ENCODE assay signal across 15 cellular contexts in genomic region chr9:109916316-109916715, GRCh38.
"Had no signal": no experiment of that assay in that cellular context is flagged by ENCODE, and none has a peak within 500 bp of the region (broad histone marks: within the 10 kb centered on the region; RNA-seq: fewer than 3 reads in every experiment).

No MANE protein-coding gene starts in this region.

- H3K27me3 Mint-ChIP-seq: activated naive CD4-positive, alpha-beta T cell treated with anti-CD3 and anti-CD28 coated beads, Interleukin-2, amount 50 U/mL, for 24 hours had no signal

- H3K36me3 ChIP-seq: ascending aorta, gastroesophageal sphincter, heart left ventricle, WERI-Rb-1 had no signal

- H3K9me3 ChIP-seq: ascending aorta, gastroesophageal sphincter, heart left ventricle had no signal

- H3K4me1 ChIP-seq: parathyroid adenoma had no signal

- H3K4me3 ChIP-seq: ascending aorta, gastroesophageal sphincter, heart left ventricle had no signal

- ATAC-seq: activated T-cell treated with anti-CD3 and anti-CD28 coated beads, Interleukin-2, amount 50 U/mL, for 72 hours; gastroesophageal sphincter; heart left ventricle; natural killer cell treated with Interleukin-12 subunit alpha and Interleukin-12 subunit beta and Interleukin-15 and Interleukin-18, amount 100 ng/mL, for 72 hours; sciatic nerve; stimulated activated effector memory CD8-positive, alpha-beta T cell treated with anti-CD3 and anti-CD28 coated beads, Interleukin-12 subunit alpha, Interleukin-12 subunit beta, amount 100 ng/mL, for 72 hours; T-helper 17 cell had no signal

- H3K36me3 Mint-ChIP-seq: activated naive CD4-positive, alpha-beta T cell treated with anti-CD3 and anti-CD28 coated beads, Interleukin-2, amount 50 U/mL, for 24 hours; natural killer cell treated with Interleukin-12 subunit alpha and Interleukin-12 subunit beta and Interleukin-15 and Interleukin-18, amount 100 ng/mL, for 72 hours; stimulated activated effector memory CD8-positive, alpha-beta T cell treated with anti-CD3 and anti-CD28 coated beads, Interleukin-12 subunit alpha, Interleukin-12 subunit beta, amount 100 ng/mL, for 72 hours had no signal

- H3K4me3 Mint-ChIP-seq: activated naive CD4-positive, alpha-beta T cell treated with anti-CD3 and anti-CD28 coated beads, Interleukin-2, amount 50 U/mL, for 24 hours; central memory CD8-positive, alpha-beta T cell; natural killer cell treated with Interleukin-12 subunit alpha and Interleukin-12 subunit beta and Interleukin-15 and Interleukin-18, amount 100 ng/mL, for 72 hours; stimulated activated effector memory CD8-positive, alpha-beta T cell treated with anti-CD3 and anti-CD28 coated beads, Interleukin-12 subunit alpha, Interleukin-12 subunit beta, amount 100 ng/mL, for 72 hours; T-helper 17 cell had no signal

- H3K27ac Mint-ChIP-seq: natural killer cell treated with Interleukin-12 subunit alpha and Interleukin-12 subunit beta and Interleukin-15 and Interleukin-18, amount 100 ng/mL, for 72 hours; stimulated activated effector memory CD8-positive, alpha-beta T cell treated with anti-CD3 and anti-CD28 coated beads, Interleukin-12 subunit alpha, Interleukin-12 subunit beta, amount 100 ng/mL, for 72 hours; T-helper 17 cell had no signal

- H3K9me3 Mint-ChIP-seq: activated naive CD4-positive, alpha-beta T cell treated with anti-CD3 and anti-CD28 coated beads, Interleukin-2, amount 50 U/mL, for 24 hours; activated T-cell treated with anti-CD3 and anti-CD28 coated beads, Interleukin-2, amount 50 U/mL, for 72 hours; central memory CD8-positive, alpha-beta T cell; natural killer cell treated with Interleukin-12 subunit alpha and Interleukin-12 subunit beta and Interleukin-15 and Interleukin-18, amount 100 ng/mL, for 72 hours had no signal

- H3K9ac ChIP-seq: parathyroid adenoma had no signal

- H3K27ac ChIP-seq: ascending aorta, gastroesophageal sphincter, heart left ventricle, parathyroid adenoma, WERI-Rb-1 had no signal

- DNase-seq: activated gamma-delta T cell; activated T-cell treated with anti-CD3 and anti-CD28 coated beads, Interleukin-2, amount 50 U/mL, for 72 hours; cortex of kidney; heart left ventricle; stimulated activated CD4-positive, alpha-beta T cell treated with anti-CD3 and anti-CD28 coated beads, Interleukin-4, amount 100 ng/mL, for 24 hours; T-helper 17 cell; WERI-Rb-1 had no signal

- H3K27me3 ChIP-seq: ascending aorta, gastroesophageal sphincter, heart left ventricle had no signal

- H2AFZ ChIP-seq: parathyroid adenoma had no signal
